14 cellular contexts compared by ENCODE assay signal in genomic region chr11:84721561-84721961, GRCh38.
DNase-seq lines count a peak whose midpoint lies in the region; ATAC-seq and TF ChIP-seq lines count a peak whose summit lies in the region.
"Had no signal": no experiment of that assay in that cellular context is flagged by ENCODE, and none has a peak within 500 bp of the region (broad histone marks: within the 10 kb centered on the region; RNA-seq: fewer than 3 reads in every experiment).

No MANE protein-coding gene starts in this region.

- no peak overlapping the region for H3K27ac Mint-ChIP-seq in glutamatergic neuron (ENCODE audit: unreplicated experiment)

- no peak overlapping the region for H3K14ac ChIP-seq in trophoblast cell (ENCODE audit: low read length)

- H3K18ac ChIP-seq in trophoblast cell (ENCODE audit: low read length): no peak overlapping the region

- no peaks in the 10 kb centered on the region for H4K20me1 ChIP-seq in OCI-LY1 (ENCODE audit: insufficient read depth, low read length)

- H3K4me2 ChIP-seq in OCI-LY1 (ENCODE audit: low read length) (peak overlapping the region; percentile 67), trophoblast cell (ENCODE audit: low read length) (peak overlapping the region; percentile 44)

- H3K27me3 Mint-ChIP-seq in glutamatergic neuron (ENCODE audit: unreplicated experiment): no peaks in the 10 kb centered on the region

- peak overlapping the region; percentile 72 for H3K23ac ChIP-seq in trophoblast cell (ENCODE audit: low read length)

- no peaks in the 10 kb centered on the region for H3F3A ChIP-seq in OCI-LY1 (ENCODE audit: insufficient read depth, low read length)

- no peak overlapping the region for H2AK5ac ChIP-seq in trophoblast cell (ENCODE audit: low read length)

- no peak overlapping the region for H3K4ac ChIP-seq in trophoblast cell (ENCODE audit: low read depth, low read length)

- peaks cover 5% of the 10 kb centered on the region for H3K4me1 Mint-ChIP-seq in glutamatergic neuron (ENCODE audit: low read depth, unreplicated experiment)

- no CpG with 5 or more reads among the region's 1 CpG for WGBS in trophoblast cell (ENCODE audit: extremely low coverage, insufficient coverage, insufficient read length)
- WGBS in lower leg skin, 2 donors: 21 to 29% methylated on average over 1 of the region's 1 CpG

- no peak overlapping the region for H4K91ac ChIP-seq in trophoblast cell (ENCODE audit: low read depth, low read length)

- H3K9me3 Mint-ChIP-seq in glutamatergic neuron (ENCODE audit: unreplicated experiment): no peaks in the 10 kb centered on the region

- no peaks in the 10 kb centered on the region for H3K9me2 ChIP-seq in OCI-LY1 (ENCODE audit: low read depth, low read length)

- H3K79me2 ChIP-seq in OCI-LY1 (ENCODE audit: insufficient read depth, low read length) (no peaks in the 10 kb centered on the region), trophoblast cell (ENCODE audit: control insufficient read depth, insufficient read depth, low read length, poor library complexity) (no peaks in the 10 kb centered on the region)

- H3K36me3 Mint-ChIP-seq in glutamatergic neuron (ENCODE audit: unreplicated experiment): no peaks in the 10 kb centered on the region

- no peak overlapping the region for H2BK5ac ChIP-seq in trophoblast cell (ENCODE audit: low read depth, low read length, poor library complexity)

- H4K12ac ChIP-seq in trophoblast cell (ENCODE audit: low read depth, low read length): no peak overlapping the region

- ATAC-seq in HG02938 (IDR thresholded peaks at IDR 0.05; ENCODE audit: unreplicated experiment) (no peak), esophagus mucosa (no peak)

- peaks cover 2% of the 10 kb centered on the region for H3K79me1 ChIP-seq in trophoblast cell (ENCODE audit: low read length)

- intact Hi-C loops in lower leg skin (cut with DNase I; ENCODE audit: low total_unique reads): no loop called here

- no peak overlapping the region for H4K8ac ChIP-seq in trophoblast cell (ENCODE audit: low read depth, low read length)

- peaks cover 17% of the 10 kb centered on the region for H3K4me1 ChIP-seq in OCI-LY1 (ENCODE audit: insufficient read depth, low read length, severe bottlenecking)
- H3K4me1 ChIP-seq in trophoblast cell (ENCODE audit: control insufficient read depth in 1 of 2, insufficient read depth in 2 of 2, low read length in 2 of 2): peaks cover 5 to 7% of the 10 kb centered on the region in 2 experiments

- no peak for TF ChIP-seq POLR2A in lower leg skin (IDR thresholded peaks at IDR 0.05)

- H3K9ac ChIP-seq in OCI-LY1 (ENCODE audit: low read length) (peak overlapping the region; percentile 61; the same call in 1 of the 2 replicates), trophoblast cell (ENCODE audit: low read length) (no peak overlapping the region)

- H2BK120ac ChIP-seq in trophoblast cell (ENCODE audit: insufficient read depth, low read length, poor library complexity): no peak overlapping the region

- H3K4me3 ChIP-seq in OCI-LY1 (ENCODE audit: low read depth, low read length, poor library complexity, severe bottlenecking) (peak overlapping the region; percentile 61), trophoblast cell (ENCODE audit: low read depth, low read length) (no peak overlapping the region), lower leg skin (ENCODE audit: low read depth, poor library complexity, severe bottlenecking) (no peak overlapping the region)

- H2BK12ac ChIP-seq in trophoblast cell (ENCODE audit: low read length): no peak overlapping the region

- H3K27me3 ChIP-seq in OCI-LY1 (ENCODE audit: insufficient read depth, low read length) (no peaks in the 10 kb centered on the region), trophoblast cell (ENCODE audit: insufficient read depth, low read length) (no peaks in the 10 kb centered on the region)
- H3K27me3 ChIP-seq: ovary had no signal

- H3K9me3 ChIP-seq in OCI-LY1 (ENCODE audit: low read length) (no peaks in the 10 kb centered on the region), trophoblast cell (ENCODE audit: insufficient read depth, low read depth, low read length) (no peaks in the 10 kb centered on the region)
- H3K9me3 ChIP-seq: ovary had no signal

- no peak overlapping the region for H2AFZ ChIP-seq in OCI-LY1 (ENCODE audit: low read length)
- H2AFZ ChIP-seq in trophoblast cell (ENCODE audit: insufficient read depth, low read length, poor library complexity): no peak overlapping the region

- no peaks in the 10 kb centered on the region for H3K36me3 ChIP-seq in OCI-LY1 (ENCODE audit: insufficient read depth, low read length)
- H3K36me3 ChIP-seq in trophoblast cell (ENCODE audit: control insufficient read depth in 1 of 2, insufficient read depth in 2 of 2, low read length in 2 of 2): no peaks in the 10 kb centered on the region
- H3K36me3 ChIP-seq: ovary had no signal

- H3K27ac ChIP-seq in OCI-LY1 (ENCODE audit: low read depth, low read length, poor library complexity, severe bottlenecking) (peak overlapping the region; percentile 88), trophoblast cell (ENCODE audit: low read depth, low read length) (no peak overlapping the region)

- TF ChIP-seq CTCF in OCI-LY1 (IDR thresholded peaks at IDR 0.05; ENCODE audit: low read length) (no peak), glutamatergic neuron (IDR thresholded peaks at IDR 0.05; ENCODE audit: partially characterized antibody, unreplicated experiment) (no peak), lower leg skin (IDR thresholded peaks at IDR 0.05) (no peak)

- peak overlapping the region; percentile 88 for H3K4me3 Mint-ChIP-seq in glutamatergic neuron (ENCODE audit: unreplicated experiment)

- DNase-seq in NCI-H345 treated with DMSO at 0.1 percent for 48 hours (lab: John Stamatoyannopoulos, UW; ENCODE audit: unreplicated experiment): peak; percentile 8
- no peak for DNase-seq in NCI-H345 (lab: John Stamatoyannopoulos, UW)
- no peak for DNase-seq in glutamatergic neuron
- no peak for DNase-seq in trophoblast cell
- DNase-seq in lower leg skin (ENCODE audit: low spot score in 2 of 2): no peak
- DNase-seq: activated gamma-delta T cell; DMS79 treated with DMSO at 0.1 percent for 48 hours; effector memory CD4-positive, alpha-beta T cell; GOT3; mammary epithelial cell had no signal
